23 cellular contexts compared by ENCODE assay signal in the genomic region with DNA sequence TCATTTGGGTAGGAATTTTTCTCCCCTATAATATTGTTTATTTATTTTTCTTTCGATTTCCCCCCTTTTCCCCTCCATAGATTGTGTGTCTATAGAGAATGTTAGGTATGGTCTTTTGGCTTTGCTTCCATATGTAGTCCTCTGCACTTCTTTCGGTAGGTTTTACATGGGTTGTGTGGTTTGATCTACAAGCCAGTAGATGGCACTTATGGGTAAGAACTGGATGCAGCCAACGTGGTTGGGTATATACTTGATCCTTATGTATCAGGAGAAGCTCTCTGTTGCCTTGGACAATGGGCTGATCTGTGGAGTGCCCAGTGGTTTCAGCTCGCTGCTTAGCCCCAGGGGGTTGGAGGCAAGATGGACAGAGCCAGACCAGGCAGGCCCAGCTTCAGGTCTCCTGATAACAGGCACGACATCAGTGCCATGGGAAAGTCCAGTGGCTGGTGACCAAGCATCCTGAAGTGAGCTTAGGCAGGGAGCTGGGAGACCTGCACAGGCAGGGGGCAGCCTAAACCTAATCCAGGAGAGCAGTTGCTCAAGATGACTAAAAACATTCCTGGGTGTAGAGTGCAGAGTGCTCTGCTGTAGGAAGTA.
A peak's percentile ranks its signal among the peaks of the same experiment; 100 is the strongest.
DNase-seq lines count a peak whose midpoint lies in the region; ATAC-seq, FAIRE-seq and TF ChIP-seq lines count a peak whose summit lies in the region.
"Had no signal": no experiment of that assay in that cellular context is flagged by ENCODE, and none has a peak within 500 bp of the region (broad histone marks: within the 10 kb centered on the region; RNA-seq: fewer than 3 reads in every experiment).

No MANE protein-coding gene starts in this region.

- no peak overlapping the region for H3K27ac Mint-ChIP-seq in stimulated activated naive B cell treated with anti-CD40 and anti-IgM and Interleukin-4, amounts not matched to agents 10 μg/mL and 1 μg/mL and 100 μg/mL, for 72 hours
- no peak overlapping the region for H3K27ac Mint-ChIP-seq in nephron progenitor cell
- H3K27ac Mint-ChIP-seq: activated naive CD8-positive, alpha-beta T cell; B cell; brain had no signal

- no peaks in the 10 kb centered on the region for H3K27me3 ChIP-seq in bronchial epithelial cell (ENCODE audit: control insufficient read depth, insufficient read depth, low read length)
- H3K27me3 ChIP-seq: esophagus squamous epithelium, heart right ventricle, suprapubic skin, vagina had no signal

- DNase-seq in GM13977 (ENCODE audit: low spot score) = no peak
- peak; percentile 19 for DNase-seq in NB4 (ENCODE audit: low read depth)
- DNase-seq in bronchial epithelial cell (ENCODE audit: low read depth) = no peak
- no peak for DNase-seq in left lobe of liver (ENCODE audit: low spot score)
- DNase-seq in stimulated activated naive B cell treated with anti-CD40 and anti-IgM and Interleukin-4, amounts not matched to agents 10 μg/mL and 1 μg/mL and 100 μg/mL, for 72 hours = no peak
- DNase-seq in nephron progenitor cell = no peak
- DNase-seq: Calu3; esophagus squamous epithelium; heart right ventricle; NCI-H1417; NCI-H226; NK-92 treated with Interleukin-12 subunit alpha and Interleukin-12 subunit beta, amount 100 ng/mL, for 24 hours; small intestine; stimulated activated CD4-positive, alpha-beta T cell treated with anti-CD3 and anti-CD28 coated beads, Interleukin-4, amount 100 ng/mL, for 4 hours; T-helper 1 cell had no signal

- no peaks in the 10 kb centered on the region for H3K36me3 ChIP-seq in bronchial epithelial cell (ENCODE audit: control insufficient read depth, insufficient read depth, low read length)
- H3K36me3 ChIP-seq: esophagus squamous epithelium, heart right ventricle, suprapubic skin, vagina had no signal

- H3K4me1 Mint-ChIP-seq in stimulated activated naive B cell treated with anti-CD40 and anti-IgM and Interleukin-4, amounts not matched to agents 10 μg/mL and 1 μg/mL and 100 μg/mL, for 72 hours = no peaks in the 10 kb centered on the region
- H3K4me1 Mint-ChIP-seq in nephron progenitor cell = no peaks in the 10 kb centered on the region
- H3K4me1 Mint-ChIP-seq: B cell, brain had no signal

- no peaks in the 10 kb centered on the region for H3K27me3 Mint-ChIP-seq in stimulated activated naive B cell treated with anti-CD40 and anti-IgM and Interleukin-4, amounts not matched to agents 10 μg/mL and 1 μg/mL and 100 μg/mL, for 72 hours
- peaks cover 6% of the 10 kb centered on the region for H3K27me3 Mint-ChIP-seq in nephron progenitor cell (ENCODE audit: low read depth, poor library complexity)
- H3K27me3 Mint-ChIP-seq: activated naive CD8-positive, alpha-beta T cell; B cell; brain had no signal

- no peak overlapping the region for H3K4me3 Mint-ChIP-seq in stimulated activated naive B cell treated with anti-CD40 and anti-IgM and Interleukin-4, amounts not matched to agents 10 μg/mL and 1 μg/mL and 100 μg/mL, for 72 hours
- no peak overlapping the region for H3K4me3 Mint-ChIP-seq in nephron progenitor cell
- H3K4me3 Mint-ChIP-seq: activated naive CD8-positive, alpha-beta T cell; B cell; brain had no signal

- peak; percentile 80 for ATAC-seq in left lobe of liver
- no peak for ATAC-seq in stimulated activated naive B cell treated with anti-CD40 and anti-IgM and Interleukin-4, amounts not matched to agents 10 μg/mL and 1 μg/mL and 100 μg/mL, for 72 hours (replicated peaks)
- ATAC-seq in HG03280 (IDR thresholded peaks at IDR 0.05; ENCODE audit: unreplicated experiment) = no peak
- ATAC-seq: heart right ventricle had no signal

- H3K9me3 Mint-ChIP-seq in stimulated activated naive B cell treated with anti-CD40 and anti-IgM and Interleukin-4, amounts not matched to agents 10 μg/mL and 1 μg/mL and 100 μg/mL, for 72 hours = peaks cover 14 to 17% of the 10 kb centered on the region in 2 donors
- peaks cover 25% of the 10 kb centered on the region for H3K9me3 Mint-ChIP-seq in nephron progenitor cell

- H3K4me3 ChIP-seq in NB4 (ENCODE audit: low read depth, low read length) (no peak overlapping the region), bronchial epithelial cell (ENCODE audit: low read depth, low read length) (no peak overlapping the region)
- H3K4me3 ChIP-seq: esophagus squamous epithelium, heart right ventricle, psoas muscle, suprapubic skin, vagina had no signal

- H3K36me3 Mint-ChIP-seq in stimulated activated naive B cell treated with anti-CD40 and anti-IgM and Interleukin-4, amounts not matched to agents 10 μg/mL and 1 μg/mL and 100 μg/mL, for 72 hours = no peaks in the 10 kb centered on the region
- no peaks in the 10 kb centered on the region for H3K36me3 Mint-ChIP-seq in nephron progenitor cell (ENCODE audit: low read depth)
- H3K36me3 Mint-ChIP-seq: activated naive CD8-positive, alpha-beta T cell; brain had no signal

- TF ChIP-seq POLR2A in NB4 (IDR thresholded peaks at IDR 0.05; ENCODE audit: extremely low read depth, insufficient read length) = no peak

- in situ Hi-C loops in GM13977 (cut with MboI; ENCODE audit: low pct_unique_long_range_greater_than_20kb, low sequenced_read_pairs, unreplicated experiment) = no loop called here

- TF ChIP-seq CTCF in GM13977 (IDR thresholded peaks at IDR 0.05; ENCODE audit: extremely low read depth, insufficient read depth, missing control alignments) (peak; percentile 15), NB4 (IDR thresholded peaks at IDR 0.05; ENCODE audit: low read depth, low read length) (peak; percentile 18), bronchial epithelial cell (IDR thresholded peaks at IDR 0.05; ENCODE audit: insufficient read depth, low read length, severe bottlenecking) (no peak), nephron progenitor cell (IDR thresholded peaks at IDR 0.05) (no peak)

- FAIRE-seq in bronchial epithelial cell (lab: Jason Lieb, UNC) = peak; percentile 23
- FAIRE-seq: GM12892, small intestine had no signal

Comparison
In these comparisons a context has a peak if more than half of its experiments do, and no peak if none do; other contexts are left out.
1. CTCF ChIP-seq: peak in GM13977 (single experiment) and NB4 (single experiment); none in bronchial epithelial cell (single experiment) and nephron progenitor cell (single experiment).